ENCODE assay signal across 8 cellular contexts in genomic region chr17:48543854-48544355, GRCh38. TPM values are rescaled to one million over a fixed set of nuclear protein-coding genes. Genes with fewer than 3 reads are reported as not detected.
A peak's percentile ranks its signal among the peaks of the same experiment; 100 is the strongest.
DNase-seq lines count a peak whose midpoint lies in the region; ATAC-seq and TF ChIP-seq lines count a peak whose summit lies in the region.

No MANE protein-coding gene starts in this region.

- DNase-seq in stimulated activated CD4-positive, alpha-beta T cell treated with anti-CD3 and anti-CD28 coated beads, Interleukin-12 subunit alpha, Interleukin-12 subunit beta, amount 100 ng/mL, for 4 hours, result peak; percentile 55
- no peak for DNase-seq in stimulated activated CD4-positive, alpha-beta T cell treated with anti-CD3 and anti-CD28 coated beads, Interleukin-1b, Interleukin-23, amount 100 ng/mL, for 48 hours
- DNase-seq in right lobe of liver (no peak), NCI-H187 treated with DMSO at 0.1 percent for 48 hours (lab: John Stamatoyannopoulos, UW) (no peak), mesenteric fat pad (ENCODE audit: low spot score) (no peak), dorsolateral prefrontal cortex (no peak)
- peak; percentile 46 for DNase-seq in stimulated activated naive CD4-positive, alpha-beta T cell treated with Interleukin-2 at 50 U/mL for 16 hours (lab: John Stamatoyannopoulos, UW)

- H3K36me3 ChIP-seq in right lobe of liver, result no peaks in the 10 kb centered on the region

- H3K27ac ChIP-seq in adipose tissue (ENCODE audit: low read depth, low read length), result peak overlapping the region; percentile 80
- peak overlapping the region; percentile 64 to 78 (median 75) for H3K27ac ChIP-seq in right lobe of liver
- H3K27ac ChIP-seq in dorsolateral prefrontal cortex, result peak overlapping the region in 1 of 59 donors; percentile 47

- no peak for TF ChIP-seq POLR2A in right lobe of liver (IDR thresholded peaks at IDR 0.05)

- intact Hi-C loops in right lobe of liver (cut with DNase I), result no loop called here
- intact Hi-C loops in dorsolateral prefrontal cortex (cut with DNase I), result no loop called here

- H3K27me3 ChIP-seq in right lobe of liver (peaks cover 0 to 11% of the 10 kb centered on the region in 2 donors), dorsolateral prefrontal cortex (peaks cover 19 to 100% (median 99%) of the 10 kb centered on the region in 45 donors)

- peak overlapping the region; percentile 42 to 56 (median 45) for H3K4me3 ChIP-seq in right lobe of liver
- peak overlapping the region in 17 of 59 donors; percentile 0 to 51 (median 20) for H3K4me3 ChIP-seq in dorsolateral prefrontal cortex

- no peaks in the 10 kb centered on the region for H3K9me3 ChIP-seq in right lobe of liver

- peaks cover 0 to 6% (median 0%) of the 10 kb centered on the region in 4 donors for H3K4me1 ChIP-seq in right lobe of liver

- TF ChIP-seq CTCF in right lobe of liver (IDR thresholded peaks at IDR 0.05) (no peak), dorsolateral prefrontal cortex (IDR thresholded peaks at IDR 0.05 in 54 of 56, conservative IDR thresholded peaks at IDR 0.05 in 2 of 56; ENCODE audit: low read depth in 1 of 56, partially characterized antibody in 56 of 56) (no peak)

- WGBS in adipose tissue, 3 donors, result 1 to 7% (median 1%) methylated on average over 20 of the region's 20 CpGs
- under 1% methylated on average over 17 of the region's 20 CpGs for WGBS in right lobe of liver (ENCODE audit: insufficient coverage, low coverage, low lambda C conversion rate, missing lambda C conversion rate)

- peak; percentile 14 to 23 (median 18) for ATAC-seq in right lobe of liver

RNA-seq across cellular contexts. Expression of gene HOXB2, which starts 1.0 kb away (rescaled TPM):
- polyA plus RNA-seq in adipose tissue, result 10 to 100 TPM in 2 of 3 donors, 1 to 10 TPM in 1; 5.0 to 33.9 (median 24.3) TPM
- 1 to 10 TPM; 1.1 to 1.9 (median 1.5) TPM for total RNA-seq in right lobe of liver
- total RNA-seq in mesenteric fat pad, result 19.3 TPM
- 1 to 10 TPM in 8 of 120 experiments, under 1 TPM in 20, not detected in 92; 0.26 to 1.7 (median 0.62) TPM for total RNA-seq in dorsolateral prefrontal cortex

RNA-seq across cellular contexts. Expression of gene HOXB1, which starts 13.1 kb away (rescaled TPM):
- under 1 TPM in 1 of 3 donors, not detected in 2; 0.45 TPM for polyA plus RNA-seq in adipose tissue
- total RNA-seq in right lobe of liver (not detected), mesenteric fat pad (not detected), dorsolateral prefrontal cortex (not detected)

RNA-seq across cellular contexts. Expression of gene HOXB4, which starts 34.2 kb away (rescaled TPM):
- polyA plus RNA-seq in adipose tissue, result 1 to 10 TPM; 1.1 to 5.4 (median 3.6) TPM
- total RNA-seq in right lobe of liver (1 to 10 TPM in 1 of 6 experiments, under 1 TPM in 5; 0.31 to 1.1 (median 0.68) TPM), mesenteric fat pad (5.7 TPM), dorsolateral prefrontal cortex (under 1 TPM in 9 of 120 experiments, not detected in 111; 0.13 to 0.32 (median 0.21) TPM)

RNA-seq across cellular contexts. Expression of gene HOXB3, which starts 46.1 kb away (rescaled TPM):
- 10 to 100 TPM in 1 of 3 donors, 1 to 10 TPM in 2; 2.6 to 10.2 (median 9.6) TPM for polyA plus RNA-seq in adipose tissue
- total RNA-seq in right lobe of liver, result 1 to 10 TPM in 5 of 6 experiments, under 1 TPM in 1; 0.99 to 3.2 (median 2.6) TPM
- total RNA-seq in mesenteric fat pad, result 12.6 TPM
- 1 to 10 TPM in 2 of 120 experiments, under 1 TPM in 18, not detected in 100; 0.11 to 1.4 (median 0.58) TPM for total RNA-seq in dorsolateral prefrontal cortex

RNA-seq across cellular contexts. Expression of gene HOXB5, which starts 49.7 kb away (rescaled TPM):
- 1 to 10 TPM in 2 of 3 donors, under 1 TPM in 1; 0.59 to 3.9 (median 2.2) TPM for polyA plus RNA-seq in adipose tissue
- total RNA-seq in right lobe of liver, result under 1 TPM in 5 of 6 experiments, not detected in 1; 0.11 to 0.29 (median 0.19) TPM
- 2.0 TPM for total RNA-seq in mesenteric fat pad
- total RNA-seq in dorsolateral prefrontal cortex, result under 1 TPM in 1 of 120 experiments, not detected in 119; 0.23 TPM

Comparison
In these comparisons a context has a peak if more than half of its experiments do, and no peak if none do; other contexts are left out.
1. DNase-seq: peak in stimulated activated CD4-positive, alpha-beta T cell treated with anti-CD3 and anti-CD28 coated beads, Interleukin-12 subunit alpha, Interleukin-12 subunit beta, amount 100 ng/mL, for 4 hours (single experiment) and stimulated activated naive CD4-positive, alpha-beta T cell treated with Interleukin-2 at 50 U/mL for 16 hours (single experiment); none in stimulated activated CD4-positive, alpha-beta T cell treated with anti-CD3 and anti-CD28 coated beads, Interleukin-1b, Interleukin-23, amount 100 ng/mL, for 48 hours (single experiment), right lobe of liver (0 of 3), NCI-H187 treated with DMSO at 0.1 percent for 48 hours (single experiment), mesenteric fat pad (single experiment) and dorsolateral prefrontal cortex (0 of 10).